In the genomic region with DNA sequence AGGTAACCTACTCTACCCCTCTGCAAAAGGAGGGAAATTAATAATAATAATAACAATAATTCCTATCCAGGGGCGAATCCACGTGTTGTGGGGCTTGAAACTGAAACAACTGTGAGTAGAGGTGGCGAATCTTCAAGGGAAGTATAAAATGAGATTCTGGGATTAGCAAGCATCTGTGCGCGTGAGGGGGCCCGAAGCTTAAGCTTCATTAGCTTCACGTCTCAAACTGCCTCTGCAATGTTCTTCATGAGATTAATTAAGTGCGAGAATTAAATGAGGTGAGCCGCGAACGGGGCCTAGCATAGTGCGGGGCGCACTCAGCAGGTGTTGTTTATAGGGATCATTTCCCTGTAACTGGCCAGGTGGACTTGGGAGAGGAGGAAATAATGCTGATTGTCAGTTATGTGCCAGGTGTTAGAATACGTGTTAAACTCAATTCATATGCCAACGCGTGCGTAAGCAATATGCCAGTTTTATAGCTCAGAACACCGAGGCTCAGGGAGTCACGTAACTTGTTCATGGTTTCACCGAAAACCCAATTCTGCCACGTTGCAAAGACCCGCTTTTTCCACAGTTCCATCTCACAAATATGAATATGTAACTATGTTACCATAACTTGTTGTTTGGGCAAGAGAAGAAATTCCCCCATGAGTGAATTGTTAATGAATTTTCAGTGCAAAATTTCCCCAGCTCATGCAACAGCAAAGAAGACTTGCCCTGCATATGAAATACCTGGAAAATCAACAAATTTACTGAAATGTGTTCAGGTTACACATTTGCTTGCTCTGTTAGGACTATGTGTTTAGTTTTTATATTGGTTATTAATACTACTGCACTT, we compare ENCODE assay signal across 8 cellular contexts. TPM values are rescaled to one million over a fixed set of nuclear protein-coding genes. Genes with fewer than 3 reads are reported as not detected.
A peak's percentile ranks its signal among the peaks of the same experiment; 100 is the strongest.
DNase-seq lines count a peak whose midpoint lies in the region; ATAC-seq and TF ChIP-seq lines count a peak whose summit lies in the region.

No MANE protein-coding gene starts in this region.

- POLR2A ChIA-PET in WTC11 (lab: Charles Lee) = no interaction called here

- DNase-seq in DMS53 treated with DMSO at 0.1 percent for 48 hours (lab: John Stamatoyannopoulos, UW; ENCODE audit: unreplicated experiment) (peak; percentile 74), HFFc6 (no peak), WTC11 (ENCODE audit: low spot score) (no peak), germinal center (ENCODE audit: low spot score) (peak; percentile 27), superior temporal gyrus (ENCODE audit: extremely low spot score) (no peak)
- DNase-seq in activated CD4-positive, CD25-positive, alpha-beta regulatory T cell treated with anti-CD3 and anti-CD28 coated beads, Interleukin-2, amount 50 U/mL, for 72 hours = no peak
- DNase-seq in central memory CD4-positive, alpha-beta T cell = no peak

- no peak for ATAC-seq in WTC11

- no peak for TF ChIP-seq CTCF in HFFc6 (IDR thresholded peaks at IDR 0.05)
- TF ChIP-seq CTCF in WTC11 (IDR thresholded peaks at IDR 0.05) = no peak

- no peaks in the 10 kb centered on the region for H3K9me3 Mint-ChIP-seq in HFFc6
- H3K9me3 Mint-ChIP-seq in WTC11 = no peaks in the 10 kb centered on the region

- H3K4me1 Mint-ChIP-seq in HFFc6 (ENCODE audit: low read depth) (peaks cover 13% of the 10 kb centered on the region), WTC11 (peaks cover 38% of the 10 kb centered on the region)

- H3K27me3 Mint-ChIP-seq in HFFc6 (ENCODE audit: insufficient read depth) = peaks cover 54% of the 10 kb centered on the region
- H3K27me3 Mint-ChIP-seq in WTC11 (ENCODE audit: low read depth) = peaks cover 94% of the 10 kb centered on the region

- peak overlapping the region in 19 of 21 experiments; percentile 43 to 96 (median 83) for H3K27ac ChIP-seq in skin epidermis

- H3K36me3 Mint-ChIP-seq in HFFc6 (ENCODE audit: low read depth) = no peaks in the 10 kb centered on the region
- H3K36me3 Mint-ChIP-seq in WTC11 = no peaks in the 10 kb centered on the region

- H3K4me3 ChIP-seq in skin epidermis = peak overlapping the region; percentile 60 to 88 (median 68)

- no peak overlapping the region for H3K27ac Mint-ChIP-seq in HFFc6
- H3K27ac Mint-ChIP-seq in WTC11 = no peak overlapping the region

- H3K4me3 Mint-ChIP-seq in HFFc6 (peak overlapping the region; percentile 81), WTC11 (peak overlapping the region; percentile 77)

- CTCF ChIA-PET in WTC11 (lab: Charles Lee) = interaction anchor here (1.4 to 3.9 kb wide), 3 partner anchors 31 to 125 kb away, joined by 6 to 21 read pairs (median 11); partner anchors contain the start of gene SF3B5

TF ChIP-seq in WTC11, 78 proteins besides CTCF, POLR2A, EP300 and RAD21 (continues in another document):
- TF ChIP-seq PRRX2 (CRISPR knock-in tag; IDR thresholded peaks at IDR 0.05) (no peak), GRHL2 (CRISPR knock-in tag; IDR thresholded peaks at IDR 0.05; ENCODE audit: insufficient replicate concordance, severe bottlenecking) (no peak), TP53 (CRISPR knock-in tag; IDR thresholded peaks at IDR 0.05) (no peak), IRF2 (CRISPR knock-in tag; IDR thresholded peaks at IDR 0.05; ENCODE audit: borderline replicate concordance, low read depth) (no peak), ZNF281 (CRISPR knock-in tag; IDR thresholded peaks at IDR 0.05) (no peak), MAX (CRISPR knock-in tag; IDR thresholded peaks at IDR 0.05) (no peak; the same call in 1 of the 2 replicates), GABPB1 (CRISPR knock-in tag; IDR thresholded peaks at IDR 0.05) (no peak), CREB1 (CRISPR knock-in tag; IDR thresholded peaks at IDR 0.05) (no peak), ZNF416 (CRISPR knock-in tag; IDR thresholded peaks at IDR 0.05) (no peak), ATF6 (CRISPR knock-in tag; IDR thresholded peaks at IDR 0.05) (no peak)
- TF ChIP-seq, protein P1, sequence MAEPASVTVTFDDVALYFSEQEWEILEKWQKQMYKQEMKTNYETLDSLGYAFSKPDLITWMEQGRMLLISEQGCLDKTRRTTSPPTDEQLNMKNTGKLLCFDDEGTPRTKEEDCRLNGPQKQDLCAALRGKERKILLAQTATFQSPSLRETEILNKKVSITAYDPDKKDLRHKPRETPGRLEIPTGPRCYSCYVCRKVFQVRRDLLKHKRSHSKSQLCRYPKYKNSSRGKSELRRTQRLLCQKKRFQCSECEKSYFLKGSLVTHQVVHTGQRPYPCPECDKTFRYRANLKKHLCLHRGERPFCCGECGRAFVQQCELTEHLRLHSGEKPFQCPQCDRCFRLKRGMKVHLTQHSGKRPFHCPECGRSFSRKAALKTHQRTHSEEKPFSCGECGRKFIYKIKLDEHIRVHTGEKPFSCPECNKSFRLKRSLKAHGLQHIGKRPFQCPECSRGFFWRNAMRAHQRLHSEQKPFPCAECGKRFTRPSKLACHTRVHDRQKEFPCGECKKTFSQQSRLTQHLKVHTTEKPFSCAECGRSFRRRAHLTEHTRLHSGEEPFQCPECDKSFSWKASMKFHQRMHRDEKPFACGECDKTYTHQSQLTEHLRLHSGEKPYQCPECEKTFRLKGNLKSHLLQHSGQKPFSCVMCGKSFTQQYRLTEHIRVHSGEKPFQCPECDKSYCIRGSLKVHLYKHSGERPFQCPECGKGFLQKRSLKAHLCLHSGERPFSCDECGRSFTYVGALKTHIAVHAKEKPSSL (CRISPR knock-in tag; conservative IDR thresholded peaks at IDR 0.05) = no peak
- TF ChIP-seq, protein P2, sequence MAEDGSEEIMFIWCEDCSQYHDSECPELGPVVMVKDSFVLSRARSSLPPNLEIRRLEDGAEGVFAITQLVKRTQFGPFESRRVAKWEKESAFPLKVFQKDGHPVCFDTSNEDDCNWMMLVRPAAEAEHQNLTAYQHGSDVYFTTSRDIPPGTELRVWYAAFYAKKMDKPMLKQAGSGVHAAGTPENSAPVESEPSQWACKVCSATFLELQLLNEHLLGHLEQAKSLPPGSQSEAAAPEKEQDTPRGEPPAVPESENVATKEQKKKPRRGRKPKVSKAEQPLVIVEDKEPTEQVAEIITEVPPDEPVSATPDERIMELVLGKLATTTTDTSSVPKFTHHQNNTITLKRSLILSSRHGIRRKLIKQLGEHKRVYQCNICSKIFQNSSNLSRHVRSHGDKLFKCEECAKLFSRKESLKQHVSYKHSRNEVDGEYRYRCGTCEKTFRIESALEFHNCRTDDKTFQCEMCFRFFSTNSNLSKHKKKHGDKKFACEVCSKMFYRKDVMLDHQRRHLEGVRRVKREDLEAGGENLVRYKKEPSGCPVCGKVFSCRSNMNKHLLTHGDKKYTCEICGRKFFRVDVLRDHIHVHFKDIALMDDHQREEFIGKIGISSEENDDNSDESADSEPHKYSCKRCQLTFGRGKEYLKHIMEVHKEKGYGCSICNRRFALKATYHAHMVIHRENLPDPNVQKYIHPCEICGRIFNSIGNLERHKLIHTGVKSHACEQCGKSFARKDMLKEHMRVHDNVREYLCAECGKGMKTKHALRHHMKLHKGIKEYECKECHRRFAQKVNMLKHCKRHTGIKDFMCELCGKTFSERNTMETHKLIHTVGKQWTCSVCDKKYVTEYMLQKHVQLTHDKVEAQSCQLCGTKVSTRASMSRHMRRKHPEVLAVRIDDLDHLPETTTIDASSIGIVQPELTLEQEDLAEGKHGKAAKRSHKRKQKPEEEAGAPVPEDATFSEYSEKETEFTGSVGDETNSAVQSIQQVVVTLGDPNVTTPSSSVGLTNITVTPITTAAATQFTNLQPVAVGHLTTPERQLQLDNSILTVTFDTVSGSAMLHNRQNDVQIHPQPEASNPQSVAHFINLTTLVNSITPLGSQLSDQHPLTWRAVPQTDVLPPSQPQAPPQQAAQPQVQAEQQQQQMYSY (CRISPR knock-in tag; IDR thresholded peaks at IDR 0.05) = no peak

RNA-seq across cellular contexts. Expression of gene SF3B5, which starts 30.3 kb away (rescaled TPM):
- total RNA-seq in HFFc6 (2021; fragmentation: NEBNext Ultra II Directional; extraction: Animal tissue kit (Norgen Biotek cat#: 25700)) = 100 to 1,000 TPM; 172 to 189 (median 177) TPM
- 174 to 181 TPM (median 177 TPM) in 3 replicates for total RNA-seq in WTC11 (2021)

RNA-seq across cellular contexts. Expression of gene PLAGL1, which starts 57.0 kb away (rescaled TPM):
- total RNA-seq in HFFc6 (2021; fragmentation: NEBNext Ultra II Directional; extraction: Animal tissue kit (Norgen Biotek cat#: 25700)) = 10 to 100 TPM; 22.5 to 28.8 (median 26.2) TPM
- 1.6 to 1.9 TPM (median 1.7 TPM) in 3 replicates for total RNA-seq in WTC11 (2021)

Comparison
In these comparisons a context has a peak if more than half of its experiments do, and no peak if none do; other contexts are left out.
1. DNase-seq: peak in DMS53 treated with DMSO at 0.1 percent for 48 hours (single experiment) and germinal center (single experiment); none in HFFc6 (single experiment), WTC11 (single experiment), superior temporal gyrus (single experiment), activated CD4-positive, CD25-positive, alpha-beta regulatory T cell treated with anti-CD3 and anti-CD28 coated beads, Interleukin-2, amount 50 U/mL, for 72 hours (single experiment) and central memory CD4-positive, alpha-beta T cell (single experiment).